Comparison of ENCODE assay signal across 13 cellular contexts in genomic region chr2:127288274-127288673, GRCh38. TPM values are rescaled to one million over a fixed set of nuclear protein-coding genes. Genes with fewer than 3 reads are reported as not detected.
DNase-seq lines count a peak whose midpoint lies in the region; ATAC-seq, FAIRE-seq and TF ChIP-seq lines count a peak whose summit lies in the region.
"Had no signal": no experiment of that assay in that cellular context is flagged by ENCODE, and none has a peak within 500 bp of the region (broad histone marks: within the 10 kb centered on the region; RNA-seq: fewer than 3 reads in every experiment).

No MANE protein-coding gene starts in this region.

- H3K36me3 ChIP-seq in endodermal cell (ENCODE audit: control insufficient read depth, insufficient read depth, low read length) (peaks cover 93% of the 10 kb centered on the region), mesenchymal stem cell (ENCODE audit: control insufficient read depth in 1 of 2, insufficient read depth in 2 of 2, low read depth in 1 of 2, low read length in 2 of 2) (peaks cover 75 to 90% of the 10 kb centered on the region in 2 experiments)

- no peak for TF ChIP-seq RAD21 in A549 (conservative IDR thresholded peaks at IDR 0.05 in 1 of 2, IDR thresholded peaks at IDR 0.05 in 1 of 2)

- H3K4me3 Mint-ChIP-seq in endodermal cell = no peak overlapping the region
- H3K4me3 Mint-ChIP-seq in neural crest cell = peak overlapping the region; percentile 31
- H3K4me3 Mint-ChIP-seq: CD14-positive monocyte had no signal

- H3K4me3 ChIP-seq in A549 (no peak overlapping the region), endodermal cell (ENCODE audit: low read length) (no peak overlapping the region), mesenchymal stem cell (ENCODE audit: insufficient read depth in 1 of 2, low read depth in 1 of 2, low read length in 2 of 2) (no peak overlapping the region)

- peaks cover 87% of the 10 kb centered on the region for H3K36me3 Mint-ChIP-seq in endodermal cell (ENCODE audit: low read depth)
- peaks cover 44% of the 10 kb centered on the region for H3K36me3 Mint-ChIP-seq in neural crest cell (ENCODE audit: low read depth)

- H3K9me3 Mint-ChIP-seq in endodermal cell (peaks cover 17% of the 10 kb centered on the region), neural crest cell (peaks cover 8% of the 10 kb centered on the region)
- H3K9me3 Mint-ChIP-seq: CD8-positive, alpha-beta memory T cell had no signal

- H3K23ac ChIP-seq in mesenchymal stem cell (ENCODE audit: low read length in 2 of 2) = no peak overlapping the region

- peaks cover 2% of the 10 kb centered on the region; the same call in 1 of the 3 replicates for H3K9me3 ChIP-seq in A549
- peaks cover 20% of the 10 kb centered on the region for H3K9me3 ChIP-seq in endodermal cell (ENCODE audit: control insufficient read depth, low read length)
- peaks cover 7% of the 10 kb centered on the region for H3K9me3 ChIP-seq in mesenchymal stem cell (ENCODE audit: control insufficient read depth, low read length)

- H3K27me3 ChIP-seq in endodermal cell (ENCODE audit: control insufficient read depth, insufficient read depth, low read length, poor library complexity, severe bottlenecking) (no peaks in the 10 kb centered on the region), mesenchymal stem cell (ENCODE audit: control insufficient read depth in 1 of 2, insufficient read depth in 1 of 2, low read length in 2 of 2) (no peaks in the 10 kb centered on the region)

- 99% methylated on average over 3 of the region's 3 CpGs for WGBS in A549 (ENCODE audit: missing lambda C conversion rate)
- 97 to 100% methylated on average over 2 to 3 of the region's 3 CpGs for WGBS in endodermal cell (ENCODE audit: insufficient coverage in 1 of 2, insufficient read length in 1 of 2), 2 experiments
- WGBS in mesenchymal stem cell = 100% methylated on average over 2 of the region's 3 CpGs

- POLR2A ChIA-PET in A549 (lab: Yijun Ruan, JAX) = no interaction called here

- no peak overlapping the region for H2AFZ ChIP-seq in mesenchymal stem cell (ENCODE audit: low read depth, low read length)

- no peak overlapping the region for H2BK5ac ChIP-seq in mesenchymal stem cell (ENCODE audit: low read depth, low read length, poor library complexity, severe bottlenecking)

- H3K79me1 ChIP-seq in mesenchymal stem cell (replicated peaks; ENCODE audit: low read length, poor library complexity, severe bottlenecking) = peaks cover 56% of the 10 kb centered on the region

- no peak overlapping the region for H3K18ac ChIP-seq in mesenchymal stem cell (ENCODE audit: low read depth in 1 of 2, low read length in 2 of 2)

- H2BK120ac ChIP-seq in mesenchymal stem cell (ENCODE audit: low read depth, low read length) = no peak overlapping the region

- no peak for DNase-seq in A549 (ENCODE audit: low read depth in 1 of 2, low spot score in 1 of 2)
- DNase-seq in COLO668 (lab: John Stamatoyannopoulos, UW; ENCODE audit: unreplicated experiment) = peak; percentile 33
- DNase-seq in endodermal cell = no peak
- no peak for DNase-seq in neural crest cell (ENCODE audit: low read depth, low spot score)
- no peak for DNase-seq in OCI-M1 (lab: John Stamatoyannopoulos, UW)
- no peak for DNase-seq in mesenchymal stem cell
- no peak for DNase-seq in AML-193 (lab: John Stamatoyannopoulos, UW)
- DNase-seq: CD8-positive, alpha-beta memory T cell; DMS53; GF-D8; HCEC 1CT had no signal

- H2AK5ac ChIP-seq in mesenchymal stem cell (ENCODE audit: low read length, severe bottlenecking) = no peak overlapping the region

- no peak overlapping the region for H2BK15ac ChIP-seq in mesenchymal stem cell (ENCODE audit: low read depth, poor library complexity, severe bottlenecking)

- H4K8ac ChIP-seq in mesenchymal stem cell (ENCODE audit: low read length) = no peak overlapping the region

- TF ChIP-seq EP300 in A549 (IDR thresholded peaks at IDR 0.05) = no peak

- H2BK12ac ChIP-seq in mesenchymal stem cell (ENCODE audit: low read length in 2 of 2) = no peak overlapping the region

- no peak for ATAC-seq in A549

- TF ChIP-seq CTCF in A549 (IDR thresholded peaks at IDR 0.05) (no peak), endodermal cell (conservative IDR thresholded peaks at IDR 0.05) (no peak), neural crest cell (conservative IDR thresholded peaks at IDR 0.05) (no peak)

- no peak for FAIRE-seq in A549 (lab: Jason Lieb, UNC)
- FAIRE-seq: A204.1 had no signal

- H3K14ac ChIP-seq in mesenchymal stem cell (ENCODE audit: low read length in 2 of 2) = no peak overlapping the region

- H3K27ac ChIP-seq in A549 (no peak overlapping the region), endodermal cell (ENCODE audit: low read depth, low read length) (no peak overlapping the region), mesenchymal stem cell (ENCODE audit: low read length, poor library complexity, severe bottlenecking) (no peak overlapping the region)

- H4K91ac ChIP-seq in mesenchymal stem cell (ENCODE audit: low read length) = no peak overlapping the region

- H3K4me2 ChIP-seq in A549 = no peak overlapping the region
- H3K4me2 ChIP-seq in mesenchymal stem cell (ENCODE audit: low read length, poor library complexity, severe bottlenecking) = no peak overlapping the region

- H3K9ac ChIP-seq in endodermal cell (ENCODE audit: extremely low read depth, low read length, poor library complexity, severe bottlenecking) (no peak overlapping the region), mesenchymal stem cell (ENCODE audit: low read length) (no peak overlapping the region)

- no peak for TF ChIP-seq POLR2A in A549 (IDR thresholded peaks at IDR 0.05; ENCODE audit: low read length)

- no peak overlapping the region for H3K4ac ChIP-seq in mesenchymal stem cell (ENCODE audit: low read depth in 1 of 2, low read length in 2 of 2)

- CTCF ChIA-PET in A549 (lab: Yijun Ruan, JAX) = interaction anchor here (0.5 to 0.8 kb wide), 4 partner anchors 11 to 272 kb away, joined by 3 read pairs; no protein-coding TSS in a partner anchor

- H3K4me1 ChIP-seq in A549 = peaks cover 9% of the 10 kb centered on the region; the same call in 2 of the 3 replicates
- no peaks in the 10 kb centered on the region for H3K4me1 ChIP-seq in endodermal cell (ENCODE audit: control insufficient read depth, insufficient read depth, low read length)
- H3K4me1 ChIP-seq in mesenchymal stem cell (ENCODE audit: control insufficient read depth, insufficient read depth, low read depth, low read length) = peaks cover 5% of the 10 kb centered on the region

- H3K4me1 Mint-ChIP-seq in endodermal cell (peaks cover 6% of the 10 kb centered on the region), neural crest cell (peaks cover 9% of the 10 kb centered on the region)

- peak overlapping the region; percentile 22 for H3K27ac Mint-ChIP-seq in endodermal cell
- H3K27ac Mint-ChIP-seq in neural crest cell (ENCODE audit: unreplicated experiment) = no peak overlapping the region

- H3K27me3 Mint-ChIP-seq in endodermal cell (ENCODE audit: insufficient read depth) = no peaks in the 10 kb centered on the region
- H3K27me3 Mint-ChIP-seq in neural crest cell (ENCODE audit: low read depth) = no peaks in the 10 kb centered on the region

TF ChIP-seq in A549, 52 proteins besides CTCF, POLR2A, EP300 and RAD21:
- TF ChIP-seq FOSL2 (IDR thresholded peaks at IDR 0.05) = no peak
- no peak for TF ChIP-seq FOSL2 (CRISPR knock-in tag; IDR thresholded peaks at IDR 0.05)
- TF ChIP-seq MAFK (IDR thresholded peaks at IDR 0.05; ENCODE audit: partially characterized antibody) = peak; percentile 40
- peak; percentile 32 for TF ChIP-seq NFE2L2 (conservative IDR thresholded peaks at IDR 0.05; ENCODE audit: low read length)

RNA-seq across cellular contexts. Expression of gene ERCC3, which starts 5.7 kb away (rescaled TPM):
- polyA plus RNA-seq in A549 (2011; rRNA removed) = 68.3 and 79.0 TPM in 2 replicates
- 60.0 and 62.2 TPM in 2 replicates for polyA plus RNA-seq in A549 (2012; cell fraction: cytosol; rRNA removed)
- polyA plus RNA-seq in A549 (2012; cell fraction: nucleus; rRNA removed) = 106 and 124 TPM in 2 replicates
- 51.0 to 57.9 TPM (median 55.7 TPM) in 3 replicates for polyA plus RNA-seq in A549 (2017; fragmentation: RNase III; extraction: RNeasy Plus Mini Kit Qiagen cat#74134 plus additional on column Dnase treatment)
- polyA minus RNA-seq in A549 (2011; rRNA and poly(A)+ RNA removed) = 51.3 and 63.6 TPM in 2 replicates
- total RNA-seq in endodermal cell = 10 to 100 TPM; 64.5 to 72.6 TPM
- 51.5 TPM for polyA plus RNA-seq in endodermal cell (2013, experiment 1 of 2)
- polyA plus RNA-seq in endodermal cell (2013, experiment 2 of 2) = 52.1 TPM
- 63.6 and 67.4 TPM in 2 replicates for total RNA-seq in neural crest cell
- polyA plus RNA-seq in mesenchymal stem cell (2013, experiment 1 of 2) = 21.1 TPM
- 20.7 TPM for polyA plus RNA-seq in mesenchymal stem cell (2013, experiment 2 of 2)
